Comparison of ENCODE assay signal across 1 cellular context in genomic region chr6:87155272-87155919, GRCh38.
TF ChIP-seq lines count a peak whose summit lies in the region.

Gene ZNF292, plus strand, starts transcription at chr6:87155565. Its CDS starts 27 bp downstream, at chr6:87155592.

TF ChIP-seq in HepG2, 621 proteins besides CTCF, POLR2A, EP300 and RAD21 (continued from another document and continues in another):
- TF ChIP-seq, protein P1, sequence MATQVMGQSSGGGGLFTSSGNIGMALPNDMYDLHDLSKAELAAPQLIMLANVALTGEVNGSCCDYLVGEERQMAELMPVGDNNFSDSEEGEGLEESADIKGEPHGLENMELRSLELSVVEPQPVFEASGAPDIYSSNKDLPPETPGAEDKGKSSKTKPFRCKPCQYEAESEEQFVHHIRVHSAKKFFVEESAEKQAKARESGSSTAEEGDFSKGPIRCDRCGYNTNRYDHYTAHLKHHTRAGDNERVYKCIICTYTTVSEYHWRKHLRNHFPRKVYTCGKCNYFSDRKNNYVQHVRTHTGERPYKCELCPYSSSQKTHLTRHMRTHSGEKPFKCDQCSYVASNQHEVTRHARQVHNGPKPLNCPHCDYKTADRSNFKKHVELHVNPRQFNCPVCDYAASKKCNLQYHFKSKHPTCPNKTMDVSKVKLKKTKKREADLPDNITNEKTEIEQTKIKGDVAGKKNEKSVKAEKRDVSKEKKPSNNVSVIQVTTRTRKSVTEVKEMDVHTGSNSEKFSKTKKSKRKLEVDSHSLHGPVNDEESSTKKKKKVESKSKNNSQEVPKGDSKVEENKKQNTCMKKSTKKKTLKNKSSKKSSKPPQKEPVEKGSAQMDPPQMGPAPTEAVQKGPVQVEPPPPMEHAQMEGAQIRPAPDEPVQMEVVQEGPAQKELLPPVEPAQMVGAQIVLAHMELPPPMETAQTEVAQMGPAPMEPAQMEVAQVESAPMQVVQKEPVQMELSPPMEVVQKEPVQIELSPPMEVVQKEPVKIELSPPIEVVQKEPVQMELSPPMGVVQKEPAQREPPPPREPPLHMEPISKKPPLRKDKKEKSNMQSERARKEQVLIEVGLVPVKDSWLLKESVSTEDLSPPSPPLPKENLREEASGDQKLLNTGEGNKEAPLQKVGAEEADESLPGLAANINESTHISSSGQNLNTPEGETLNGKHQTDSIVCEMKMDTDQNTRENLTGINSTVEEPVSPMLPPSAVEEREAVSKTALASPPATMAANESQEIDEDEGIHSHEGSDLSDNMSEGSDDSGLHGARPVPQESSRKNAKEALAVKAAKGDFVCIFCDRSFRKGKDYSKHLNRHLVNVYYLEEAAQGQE (IDR thresholded peaks at IDR 0.05; ENCODE audit: borderline replicate concordance in 1 of 2, low read depth in 1 of 2, low read length in 2 of 2), result no peak
- TF ChIP-seq ZKSCAN8 (CRISPR knock-in tag; IDR thresholded peaks at IDR 0.05; ENCODE audit: borderline replicate concordance), result peak; percentile 74; the same call in 1 of the 2 replicates
- peak; percentile 82; the same call in 1 of the 2 replicates for TF ChIP-seq ZMAT3 (CRISPR knock-in tag; conservative IDR thresholded peaks at IDR 0.05)
- TF ChIP-seq, protein P2, sequence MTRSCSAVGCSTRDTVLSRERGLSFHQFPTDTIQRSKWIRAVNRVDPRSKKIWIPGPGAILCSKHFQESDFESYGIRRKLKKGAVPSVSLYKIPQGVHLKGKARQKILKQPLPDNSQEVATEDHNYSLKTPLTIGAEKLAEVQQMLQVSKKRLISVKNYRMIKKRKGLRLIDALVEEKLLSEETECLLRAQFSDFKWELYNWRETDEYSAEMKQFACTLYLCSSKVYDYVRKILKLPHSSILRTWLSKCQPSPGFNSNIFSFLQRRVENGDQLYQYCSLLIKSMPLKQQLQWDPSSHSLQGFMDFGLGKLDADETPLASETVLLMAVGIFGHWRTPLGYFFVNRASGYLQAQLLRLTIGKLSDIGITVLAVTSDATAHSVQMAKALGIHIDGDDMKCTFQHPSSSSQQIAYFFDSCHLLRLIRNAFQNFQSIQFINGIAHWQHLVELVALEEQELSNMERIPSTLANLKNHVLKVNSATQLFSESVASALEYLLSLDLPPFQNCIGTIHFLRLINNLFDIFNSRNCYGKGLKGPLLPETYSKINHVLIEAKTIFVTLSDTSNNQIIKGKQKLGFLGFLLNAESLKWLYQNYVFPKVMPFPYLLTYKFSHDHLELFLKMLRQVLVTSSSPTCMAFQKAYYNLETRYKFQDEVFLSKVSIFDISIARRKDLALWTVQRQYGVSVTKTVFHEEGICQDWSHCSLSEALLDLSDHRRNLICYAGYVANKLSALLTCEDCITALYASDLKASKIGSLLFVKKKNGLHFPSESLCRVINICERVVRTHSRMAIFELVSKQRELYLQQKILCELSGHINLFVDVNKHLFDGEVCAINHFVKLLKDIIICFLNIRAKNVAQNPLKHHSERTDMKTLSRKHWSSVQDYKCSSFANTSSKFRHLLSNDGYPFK (CRISPR knock-in tag; IDR thresholded peaks at IDR 0.05; ENCODE audit: borderline replicate concordance), result peak; percentile 95
- TF ChIP-seq, protein P3, sequence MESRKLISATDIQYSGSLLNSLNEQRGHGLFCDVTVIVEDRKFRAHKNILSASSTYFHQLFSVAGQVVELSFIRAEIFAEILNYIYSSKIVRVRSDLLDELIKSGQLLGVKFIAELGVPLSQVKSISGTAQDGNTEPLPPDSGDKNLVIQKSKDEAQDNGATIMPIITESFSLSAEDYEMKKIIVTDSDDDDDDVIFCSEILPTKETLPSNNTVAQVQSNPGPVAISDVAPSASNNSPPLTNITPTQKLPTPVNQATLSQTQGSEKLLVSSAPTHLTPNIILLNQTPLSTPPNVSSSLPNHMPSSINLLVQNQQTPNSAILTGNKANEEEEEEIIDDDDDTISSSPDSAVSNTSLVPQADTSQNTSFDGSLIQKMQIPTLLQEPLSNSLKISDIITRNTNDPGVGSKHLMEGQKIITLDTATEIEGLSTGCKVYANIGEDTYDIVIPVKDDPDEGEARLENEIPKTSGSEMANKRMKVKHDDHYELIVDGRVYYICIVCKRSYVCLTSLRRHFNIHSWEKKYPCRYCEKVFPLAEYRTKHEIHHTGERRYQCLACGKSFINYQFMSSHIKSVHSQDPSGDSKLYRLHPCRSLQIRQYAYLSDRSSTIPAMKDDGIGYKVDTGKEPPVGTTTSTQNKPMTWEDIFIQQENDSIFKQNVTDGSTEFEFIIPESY (CRISPR knock-in tag; IDR thresholded peaks at IDR 0.05), result peak; percentile 38; the same call in 1 of the 2 replicates
- no peak for TF ChIP-seq ZHX1 (CRISPR knock-in tag; IDR thresholded peaks at IDR 0.05; ENCODE audit: low read depth)
- peak; percentile 75 for TF ChIP-seq RBM39 (IDR thresholded peaks at IDR 0.05; ENCODE audit: low read depth, low read length, poor library complexity, severe bottlenecking)
- TF ChIP-seq, protein P4, sequence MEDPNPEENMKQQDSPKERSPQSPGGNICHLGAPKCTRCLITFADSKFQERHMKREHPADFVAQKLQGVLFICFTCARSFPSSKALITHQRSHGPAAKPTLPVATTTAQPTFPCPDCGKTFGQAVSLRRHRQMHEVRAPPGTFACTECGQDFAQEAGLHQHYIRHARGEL (CRISPR knock-in tag; IDR thresholded peaks at IDR 0.05), result 0 out of 2 replicates have a peak, but pooled peaks have one; percentile 74
- TF ChIP-seq, protein P5, sequence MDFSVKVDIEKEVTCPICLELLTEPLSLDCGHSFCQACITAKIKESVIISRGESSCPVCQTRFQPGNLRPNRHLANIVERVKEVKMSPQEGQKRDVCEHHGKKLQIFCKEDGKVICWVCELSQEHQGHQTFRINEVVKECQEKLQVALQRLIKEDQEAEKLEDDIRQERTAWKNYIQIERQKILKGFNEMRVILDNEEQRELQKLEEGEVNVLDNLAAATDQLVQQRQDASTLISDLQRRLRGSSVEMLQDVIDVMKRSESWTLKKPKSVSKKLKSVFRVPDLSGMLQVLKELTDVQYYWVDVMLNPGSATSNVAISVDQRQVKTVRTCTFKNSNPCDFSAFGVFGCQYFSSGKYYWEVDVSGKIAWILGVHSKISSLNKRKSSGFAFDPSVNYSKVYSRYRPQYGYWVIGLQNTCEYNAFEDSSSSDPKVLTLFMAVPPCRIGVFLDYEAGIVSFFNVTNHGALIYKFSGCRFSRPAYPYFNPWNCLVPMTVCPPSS (IDR thresholded peaks at IDR 0.05), result peak; percentile 64; the same call in 1 of the 2 replicates
- TF ChIP-seq, protein P6, sequence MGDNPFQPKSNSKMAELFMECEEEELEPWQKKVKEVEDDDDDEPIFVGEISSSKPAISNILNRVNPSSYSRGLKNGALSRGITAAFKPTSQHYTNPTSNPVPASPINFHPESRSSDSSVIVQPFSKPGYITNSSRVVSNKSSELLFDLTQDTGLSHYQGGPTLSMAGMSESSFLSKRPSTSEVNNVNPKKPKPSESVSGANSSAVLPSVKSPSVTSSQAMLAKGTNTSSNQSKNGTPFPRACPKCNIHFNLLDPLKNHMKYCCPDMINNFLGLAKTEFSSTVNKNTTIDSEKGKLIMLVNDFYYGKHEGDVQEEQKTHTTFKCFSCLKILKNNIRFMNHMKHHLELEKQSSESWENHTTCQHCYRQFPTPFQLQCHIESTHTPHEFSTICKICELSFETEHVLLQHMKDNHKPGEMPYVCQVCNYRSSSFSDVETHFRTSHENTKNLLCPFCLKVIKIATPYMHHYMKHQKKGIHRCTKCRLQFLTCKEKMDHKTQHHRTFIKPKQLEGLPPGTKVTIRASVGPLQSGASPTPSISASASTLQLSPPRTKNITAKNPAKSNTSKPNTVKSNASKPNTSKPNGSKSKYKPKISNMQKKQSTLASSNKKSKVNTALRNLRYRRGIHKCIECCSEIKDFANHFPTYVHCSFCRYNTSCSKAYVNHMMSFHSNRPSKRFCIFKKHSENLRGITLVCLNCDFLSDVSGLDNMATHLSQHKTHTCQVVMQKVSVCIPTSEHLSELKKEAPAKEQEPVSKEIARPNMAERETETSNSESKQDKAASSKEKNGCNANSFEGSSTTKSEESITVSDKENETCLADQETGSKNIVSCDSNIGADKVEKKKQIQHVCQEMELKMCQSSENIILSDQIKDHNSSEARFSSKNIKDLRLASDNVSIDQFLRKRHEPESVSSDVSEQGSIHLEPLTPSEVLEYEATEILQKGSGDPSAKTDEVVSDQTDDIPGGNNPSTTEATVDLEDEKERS (CRISPR knock-in tag; IDR thresholded peaks at IDR 0.05), result peak; percentile 90
- peak; percentile 87; the same call in 1 of the 2 replicates for TF ChIP-seq ZNF879 (CRISPR knock-in tag; IDR thresholded peaks at IDR 0.05)
- TF ChIP-seq, protein P7, sequence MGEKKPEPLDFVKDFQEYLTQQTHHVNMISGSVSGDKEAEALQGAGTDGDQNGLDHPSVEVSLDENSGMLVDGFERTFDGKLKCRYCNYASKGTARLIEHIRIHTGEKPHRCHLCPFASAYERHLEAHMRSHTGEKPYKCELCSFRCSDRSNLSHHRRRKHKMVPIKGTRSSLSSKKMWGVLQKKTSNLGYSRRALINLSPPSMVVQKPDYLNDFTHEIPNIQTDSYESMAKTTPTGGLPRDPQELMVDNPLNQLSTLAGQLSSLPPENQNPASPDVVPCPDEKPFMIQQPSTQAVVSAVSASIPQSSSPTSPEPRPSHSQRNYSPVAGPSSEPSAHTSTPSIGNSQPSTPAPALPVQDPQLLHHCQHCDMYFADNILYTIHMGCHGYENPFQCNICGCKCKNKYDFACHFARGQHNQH (CRISPR knock-in tag; IDR thresholded peaks at IDR 0.05), result peak; percentile 97
- TF ChIP-seq HES4 (CRISPR knock-in tag; IDR thresholded peaks at IDR 0.05; ENCODE audit: borderline replicate concordance), result peak; percentile 82; the same call in 1 of the 2 replicates
- TF ChIP-seq ZNF761 (CRISPR knock-in tag; conservative IDR thresholded peaks at IDR 0.05), result peak; percentile 95
- no peak for TF ChIP-seq NFKBIZ (CRISPR knock-in tag; IDR thresholded peaks at IDR 0.05)
- peak; percentile 75; the same call in 1 of the 2 replicates for TF ChIP-seq IRF2 (CRISPR knock-in tag; IDR thresholded peaks at IDR 0.05)
- TF ChIP-seq, protein P8, sequence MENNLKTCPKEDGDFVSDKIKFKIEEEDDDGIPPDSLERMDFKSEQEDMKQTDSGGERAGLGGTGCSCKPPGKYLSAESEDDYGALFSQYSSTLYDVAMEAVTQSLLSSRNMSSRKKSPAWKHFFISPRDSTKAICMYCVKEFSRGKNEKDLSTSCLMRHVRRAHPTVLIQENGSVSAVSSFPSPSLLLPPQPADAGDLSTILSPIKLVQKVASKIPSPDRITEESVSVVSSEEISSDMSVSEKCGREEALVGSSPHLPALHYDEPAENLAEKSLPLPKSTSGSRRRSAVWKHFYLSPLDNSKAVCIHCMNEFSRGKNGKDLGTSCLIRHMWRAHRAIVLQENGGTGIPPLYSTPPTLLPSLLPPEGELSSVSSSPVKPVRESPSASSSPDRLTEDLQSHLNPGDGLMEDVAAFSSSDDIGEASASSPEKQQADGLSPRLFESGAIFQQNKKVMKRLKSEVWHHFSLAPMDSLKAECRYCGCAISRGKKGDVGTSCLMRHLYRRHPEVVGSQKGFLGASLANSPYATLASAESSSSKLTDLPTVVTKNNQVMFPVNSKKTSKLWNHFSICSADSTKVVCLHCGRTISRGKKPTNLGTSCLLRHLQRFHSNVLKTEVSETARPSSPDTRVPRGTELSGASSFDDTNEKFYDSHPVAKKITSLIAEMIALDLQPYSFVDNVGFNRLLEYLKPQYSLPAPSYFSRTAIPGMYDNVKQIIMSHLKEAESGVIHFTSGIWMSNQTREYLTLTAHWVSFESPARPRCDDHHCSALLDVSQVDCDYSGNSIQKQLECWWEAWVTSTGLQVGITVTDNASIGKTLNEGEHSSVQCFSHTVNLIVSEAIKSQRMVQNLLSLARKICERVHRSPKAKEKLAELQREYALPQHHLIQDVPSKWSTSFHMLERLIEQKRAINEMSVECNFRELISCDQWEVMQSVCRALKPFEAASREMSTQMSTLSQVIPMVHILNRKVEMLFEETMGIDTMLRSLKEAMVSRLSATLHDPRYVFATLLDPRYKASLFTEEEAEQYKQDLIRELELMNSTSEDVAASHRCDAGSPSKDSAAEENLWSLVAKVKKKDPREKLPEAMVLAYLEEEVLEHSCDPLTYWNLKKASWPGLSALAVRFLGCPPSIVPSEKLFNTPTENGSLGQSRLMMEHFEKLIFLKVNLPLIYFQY (CRISPR knock-in tag; IDR thresholded peaks at IDR 0.05; ENCODE audit: borderline replicate concordance), result 0 out of 2 replicates have a peak, but pooled peaks have one; percentile 11
- TF ChIP-seq CHD4 (IDR thresholded peaks at IDR 0.05; ENCODE audit: borderline replicate concordance, low read length), result no peak
- TF ChIP-seq MAFK (conservative IDR thresholded peaks at IDR 0.05 in 1 of 2, IDR thresholded peaks at IDR 0.05 in 1 of 2; ENCODE audit: low read length in 2 of 2), result no peak
- no peak for TF ChIP-seq GPBP1L1 (CRISPR knock-in tag; IDR thresholded peaks at IDR 0.05)
- TF ChIP-seq ZNF446 (CRISPR knock-in tag; IDR thresholded peaks at IDR 0.05), result peak; percentile 41; the same call in 1 of the 2 replicates
- peak; percentile 89 for TF ChIP-seq SAP130 (CRISPR knock-in tag; IDR thresholded peaks at IDR 0.05; ENCODE audit: low read depth)
- peak; percentile 74 for TF ChIP-seq ZNF674 (CRISPR knock-in tag; IDR thresholded peaks at IDR 0.05; ENCODE audit: low read depth)
- TF ChIP-seq ZNF788 (CRISPR knock-in tag; IDR thresholded peaks at IDR 0.05; ENCODE audit: borderline replicate concordance), result peak; percentile 93
- peak; percentile 95 for TF ChIP-seq KMT2A (CRISPR knock-in tag; IDR thresholded peaks at IDR 0.05)
- no peak for TF ChIP-seq ZNF652 (CRISPR knock-in tag; IDR thresholded peaks at IDR 0.05; ENCODE audit: borderline replicate concordance, low read depth)
- no peak; the same call in 1 of the 2 replicates for TF ChIP-seq ZFP41 (CRISPR knock-in tag; IDR thresholded peaks at IDR 0.05; ENCODE audit: borderline replicate concordance)
